In the genomic region with DNA sequence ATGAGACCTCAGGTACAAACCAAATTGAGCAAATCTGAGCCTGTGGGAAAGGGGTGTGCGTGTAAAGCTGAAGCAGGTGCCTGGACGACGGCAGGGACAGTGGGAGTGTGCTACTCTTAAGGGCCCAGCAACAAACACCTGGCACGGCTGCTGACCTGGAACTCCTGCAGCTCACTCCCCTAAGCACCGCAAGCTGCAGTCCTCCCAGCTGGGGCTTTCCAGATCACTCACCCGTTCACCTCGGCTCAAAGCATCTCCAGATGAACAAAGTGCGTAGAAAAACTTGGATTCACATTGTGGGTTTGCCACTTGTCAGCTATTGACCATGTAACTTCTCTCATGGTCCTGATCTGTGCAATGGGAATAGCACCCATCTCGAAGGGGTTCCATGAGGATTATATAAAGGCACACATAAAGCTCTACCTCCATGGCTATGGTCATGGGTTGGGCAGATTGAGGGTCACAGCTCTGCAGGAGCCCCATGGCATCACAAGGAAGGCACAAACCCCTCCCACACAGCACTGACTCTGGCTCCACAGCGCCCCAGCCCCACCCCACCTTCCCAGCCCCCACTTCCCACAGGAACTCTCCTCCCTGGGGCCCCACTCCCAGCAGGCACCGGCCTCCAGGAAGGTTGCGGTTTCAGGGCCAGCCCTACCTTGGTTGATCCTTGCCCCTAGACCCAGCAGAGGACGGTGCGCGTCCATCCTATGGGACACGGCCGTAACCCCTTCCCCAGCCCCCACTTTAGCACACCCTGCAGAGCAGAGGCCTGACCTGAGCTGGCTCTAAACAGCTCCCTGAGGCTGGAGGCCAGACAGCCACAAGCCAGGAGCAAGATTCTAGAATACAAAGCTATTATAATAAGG, we compare ENCODE assay signal across 9 cellular contexts. TPM values are rescaled to one million over a fixed set of nuclear protein-coding genes. Genes with fewer than 3 reads are reported as not detected.
DNase-seq lines count a peak whose midpoint lies in the region; ATAC-seq, FAIRE-seq and TF ChIP-seq lines count a peak whose summit lies in the region.
"Had no signal": no experiment of that assay in that cellular context is flagged by ENCODE, and none has a peak within 500 bp of the region (broad histone marks: within the 10 kb centered on the region; RNA-seq: fewer than 3 reads in every experiment).

No MANE protein-coding gene starts in this region.

- no peaks in the 10 kb centered on the region for H3K9me3 ChIP-seq in K562 (replicated peaks; ENCODE audit: control insufficient read depth, insufficient read depth, low read depth, low read length)
- H3K9me3 ChIP-seq: lower lobe of right lung had no signal

- intact Hi-C loops in K562 (cut with micrococcal nuclease), result no loop called here

- TF ChIP-seq EP300 in K562 (IDR thresholded peaks at IDR 0.05; ENCODE audit: low read length), result no peak

- peaks cover 79 to 80% of the 10 kb centered on the region in 2 experiments for H3K4me1 ChIP-seq in K562 (replicated peaks in 1 of 2; ENCODE audit: control insufficient read depth in 2 of 2, insufficient read depth in 2 of 2, low read length in 2 of 2)

- no peak for TF ChIP-seq POLR2A in K562 (conservative IDR thresholded peaks at IDR 0.05)

- H2AFZ ChIP-seq in K562 (ENCODE audit: low read depth, low read length), result no peak overlapping the region

- H3K79me2 ChIP-seq in K562 (ENCODE audit: control insufficient read depth, insufficient read depth, low read length), result peaks cover 96% of the 10 kb centered on the region

- H3K27ac ChIP-seq in K562 (ENCODE audit: extremely low read depth, low read depth, low read length), result no peak overlapping the region; the same call in 2 of the 3 replicates
- H3K27ac ChIP-seq: lower lobe of right lung had no signal

- TF ChIP-seq CTCF in K562 (IDR thresholded peaks at IDR 0.05 in 2 of 3, conservative IDR thresholded peaks at IDR 0.05 in 1 of 3; ENCODE audit: insufficient read depth in 2 of 3, low read depth in 1 of 3, low read length in 3 of 3), result no peak

- BruUV-seq in K562 (replicated peaks; lab: Mats Ljungman, UMichigan), result no TSS peak

- TF ChIP-seq RAD21 in K562 (CRISPR knock-in tag; conservative IDR thresholded peaks at IDR 0.05 in 1 of 2, IDR thresholded peaks at IDR 0.05 in 1 of 2), result 0 out of 4 replicates have a peak, but pooled peaks of 1 of the 2 experiments have one; percentile 8

- FAIRE-seq in K562 (lab: Jason Lieb, UNC), result no peak

- H3K4me3 ChIP-seq in K562, result no peak overlapping the region
- H3K4me3 ChIP-seq: lower lobe of right lung had no signal

- ATAC-seq in GM19351 (IDR thresholded peaks at IDR 0.05; ENCODE audit: unreplicated experiment), result peak; percentile 85
- ATAC-seq in HG03103 (IDR thresholded peaks at IDR 0.05; ENCODE audit: low read depth, unreplicated experiment), result peak; percentile 70
- ATAC-seq in K562, result peak; percentile 3; the same call in 1 of the 3 replicates

- peak; percentile 37 for DNase-seq in DMS53 treated with DMSO at 0.1 percent for 48 hours (lab: John Stamatoyannopoulos, UW; ENCODE audit: unreplicated experiment)
- DNase-seq in K562 (ENCODE audit: extremely low read depth in 1 of 4, low spot score in 3 of 4), result peak in 2 of 4 experiments; percentile 31 to 42
- no peak for DNase-seq in foreskin melanocyte
- DNase-seq in amniotic stem cell (lab: John Stamatoyannopoulos, UW), result no peak
- DNase-seq in activated naive CD4-positive, alpha-beta T cell treated with anti-CD3 and anti-CD28 coated beads, Interleukin-2, amount 50 U/mL, for 16 hours, result no peak
- no peak for DNase-seq in activated gamma-delta T cell (lab: John Stamatoyannopoulos, UW)
- DNase-seq: lower lobe of right lung had no signal

- in situ Hi-C loops in K562 (cut with MboI), result no loop called here

- 49% methylated on average over 17 of the region's 17 CpGs for WGBS in K562 (ENCODE audit: insufficient coverage, low coverage, missing lambda C conversion rate)

- peak overlapping the region in 1 of 2 experiments; percentile 78; a peak in 2 of 4 replicates for H3K9ac ChIP-seq in K562 (ENCODE audit: insufficient read depth in 1 of 2, low read depth in 2 of 2, low read length in 2 of 2)

- H4K20me1 ChIP-seq in K562 (replicated peaks; ENCODE audit: control insufficient read depth, insufficient read depth, low read length), result peaks cover 20% of the 10 kb centered on the region

- CTCF ChIA-PET in K562 (lab: Yijun Ruan, JAX; ENCODE audit: low intra/inter-chr PET ratio), result no interaction called here

- POLR2A ChIA-PET in K562 (lab: Yijun Ruan, JAX), result interaction anchor here (0.6 to 3.6 kb wide), 13 partner anchors 9 to 1230 kb away, joined by 3 to 14 read pairs (median 3); a partner anchor contains a TSS

- H3K36me3 ChIP-seq in K562 (ENCODE audit: control insufficient read depth, insufficient read depth, low read length), result peaks cover 77% of the 10 kb centered on the region

- H3K27me3 ChIP-seq in K562 (ENCODE audit: control insufficient read depth in 2 of 2, insufficient read depth in 2 of 2, low read length in 2 of 2), result no peaks in the 10 kb centered on the region

- H3K4me2 ChIP-seq in K562 (ENCODE audit: insufficient read depth, low read length), result peak overlapping the region; percentile 20; the same call in 1 of the 2 replicates

- H3K9me1 ChIP-seq in K562 (ENCODE audit: control insufficient read depth, insufficient read depth, low read length), result peaks cover 19% of the 10 kb centered on the region

TF ChIP-seq in K562, 482 proteins besides CTCF, POLR2A, EP300 and RAD21 (continues in another document):
- TF ChIP-seq TGIF2 (CRISPR knock-in tag; IDR thresholded peaks at IDR 0.05) (no peak), FOXA3 (CRISPR knock-in tag; conservative IDR thresholded peaks at IDR 0.05 in 1 of 2, IDR thresholded peaks at IDR 0.05 in 1 of 2) (no peak), ZC3H8 (IDR thresholded peaks at IDR 0.05) (no peak), POLR2G (IDR thresholded peaks at IDR 0.05; ENCODE audit: low read depth, low read length) (peak; percentile 46; the same call in 1 of the 2 replicates), YBX1 (IDR thresholded peaks at IDR 0.05) (no peak), ZNF232 (CRISPR knock-in tag; IDR thresholded peaks at IDR 0.05) (no peak), RBFOX2 (IDR thresholded peaks at IDR 0.05; ENCODE audit: low read depth, low read length) (0 out of 2 replicates have a peak, but pooled peaks have one; percentile 17)
- TF ChIP-seq, protein P1, sequence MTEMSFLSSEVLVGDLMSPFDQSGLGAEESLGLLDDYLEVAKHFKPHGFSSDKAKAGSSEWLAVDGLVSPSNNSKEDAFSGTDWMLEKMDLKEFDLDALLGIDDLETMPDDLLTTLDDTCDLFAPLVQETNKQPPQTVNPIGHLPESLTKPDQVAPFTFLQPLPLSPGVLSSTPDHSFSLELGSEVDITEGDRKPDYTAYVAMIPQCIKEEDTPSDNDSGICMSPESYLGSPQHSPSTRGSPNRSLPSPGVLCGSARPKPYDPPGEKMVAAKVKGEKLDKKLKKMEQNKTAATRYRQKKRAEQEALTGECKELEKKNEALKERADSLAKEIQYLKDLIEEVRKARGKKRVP (CRISPR knock-in tag; IDR thresholded peaks at IDR 0.05), result no peak
- TF ChIP-seq, protein P2, sequence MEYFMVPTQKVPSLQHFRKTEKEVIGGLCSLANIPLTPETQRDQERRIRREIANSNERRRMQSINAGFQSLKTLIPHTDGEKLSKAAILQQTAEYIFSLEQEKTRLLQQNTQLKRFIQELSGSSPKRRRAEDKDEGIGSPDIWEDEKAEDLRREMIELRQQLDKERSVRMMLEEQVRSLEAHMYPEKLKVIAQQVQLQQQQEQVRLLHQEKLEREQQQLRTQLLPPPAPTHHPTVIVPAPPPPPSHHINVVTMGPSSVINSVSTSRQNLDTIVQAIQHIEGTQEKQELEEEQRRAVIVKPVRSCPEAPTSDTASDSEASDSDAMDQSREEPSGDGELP (CRISPR knock-in tag; IDR thresholded peaks at IDR 0.05; ENCODE audit: borderline replicate concordance), result 0 out of 2 replicates have a peak, but pooled peaks have one; percentile 22

RNA-seq across cellular contexts. Expression of a gene that starts 21.9 kb away (rescaled TPM):
- 87.4 and 216 TPM in 2 replicates for total RNA-seq in K562 (2011; cell fraction: chromatin; rRNA removed; ENCODE audit: low replicate concordance)
- total RNA-seq in K562 (2011; cell fraction: nucleolus; rRNA removed), result 182 and 184 TPM in 2 replicates
- total RNA-seq in K562 (2011; cell fraction: nucleoplasm; rRNA removed), result 128 and 145 TPM in 2 replicates
- total RNA-seq in K562 (2014; rRNA removed) (75.5 and 95.5 TPM in 2 replicates), K562 (2014; rRNA removed; fragmentation: Illumina TruSeq; extraction: Trizol) (23.7 and 31.8 TPM in 2 replicates), K562 (2015; rRNA removed; fragmentation: Illumina TruSeq; extraction: Trizol) (48.9 and 53.8 TPM in 2 replicates), K562 (2021) (98.9 and 108 TPM in 2 replicates)
- polyA plus RNA-seq in K562 (2011; rRNA removed) (34.3 and 40.9 TPM in 2 replicates), K562 (2014; fragmentation: Illumina TruSeq; extraction: Trizol) (25.1 and 50.7 TPM in 2 replicates), K562 (2014; fragmentation: Nextera tagmentation; extraction: Ambion mirVana) (1 to 10 TPM; 1.5 to 2.4 TPM), K562 (2014; rRNA removed) (50.5 and 57.8 TPM in 2 replicates)
- polyA plus RNA-seq in K562 (2011; cell fraction: cytosol; rRNA removed), result 50.0 and 87.1 TPM in 2 replicates
- polyA plus RNA-seq in K562 (2011; cell fraction: nucleus; rRNA removed), result 25.8 and 38.5 TPM in 2 replicates
- polyA plus RNA-seq in K562 (2012), result 67.8 and 92.0 TPM in 2 replicates
- polyA minus RNA-seq in K562 (2011; rRNA and poly(A)+ RNA removed), result 57.6 and 96.4 TPM in 2 replicates
- polyA minus RNA-seq in K562 (2011; cell fraction: cytosol; rRNA and poly(A)+ RNA removed), result 126 and 151 TPM in 2 replicates
- polyA minus RNA-seq in K562 (2011; cell fraction: nucleus; rRNA and poly(A)+ RNA removed), result 24.9 and 34.4 TPM in 2 replicates

RNA-seq across cellular contexts. Expression of a gene that starts 37.4 kb away (rescaled TPM):
- 66.2 and 212 TPM in 2 replicates for total RNA-seq in K562 (2011; cell fraction: chromatin; rRNA removed; ENCODE audit: low replicate concordance)
- total RNA-seq in K562 (2011; cell fraction: nucleolus; rRNA removed), result 117 and 131 TPM in 2 replicates
- total RNA-seq in K562 (2011; cell fraction: nucleoplasm; rRNA removed), result 80.1 and 84.7 TPM in 2 replicates
- total RNA-seq in K562 (2014; rRNA removed), result 12.6 and 15.6 TPM in 2 replicates
- total RNA-seq in K562 (2014; rRNA removed; fragmentation: Illumina TruSeq; extraction: Trizol), result 4.7 and 6.9 TPM in 2 replicates
- total RNA-seq in K562 (2015; rRNA removed; fragmentation: Illumina TruSeq; extraction: Trizol), result 7.4 and 7.7 TPM in 2 replicates
- 18.6 and 19.0 TPM in 2 replicates for total RNA-seq in K562 (2021)
- 13.5 and 22.6 TPM in 2 replicates for polyA plus RNA-seq in K562 (2011; rRNA removed)
- polyA plus RNA-seq in K562 (2011; cell fraction: cytosol; rRNA removed), result 16.3 and 19.3 TPM in 2 replicates
- polyA plus RNA-seq in K562 (2011; cell fraction: nucleus; rRNA removed), result 115 and 146 TPM in 2 replicates
- polyA plus RNA-seq in K562 (2012), result 10.0 and 16.5 TPM in 2 replicates
- 8.3 and 9.1 TPM in 2 replicates for polyA plus RNA-seq in K562 (2014; fragmentation: Illumina TruSeq; extraction: Trizol)
- 1 to 10 TPM in 1 of 2 experiments, under 1 TPM in 1; 0.92 to 1.1 TPM for polyA plus RNA-seq in K562 (2014; fragmentation: Nextera tagmentation; extraction: Ambion mirVana)
- polyA plus RNA-seq in K562 (2014; rRNA removed), result 15.1 and 19.9 TPM in 2 replicates
- 7.5 and 9.5 TPM in 2 replicates for polyA minus RNA-seq in K562 (2011; rRNA and poly(A)+ RNA removed)
- 8.0 and 12.0 TPM in 2 replicates for polyA minus RNA-seq in K562 (2011; cell fraction: cytosol; rRNA and poly(A)+ RNA removed)
- polyA minus RNA-seq in K562 (2011; cell fraction: nucleus; rRNA and poly(A)+ RNA removed), result 25.0 and 31.0 TPM in 2 replicates

Comparison
In these comparisons a context has a peak if more than half of its experiments do, and no peak if none do; other contexts are left out.
1. ATAC-seq: peak in every context shown above with its lines; median percentile 85 in GM19351; 70 in HG03103; 3 in K562.